ENCODE assay signal across 20 cellular contexts in genomic region chr17:50207318-50207717, GRCh38. TPM values are rescaled to one million over a fixed set of nuclear protein-coding genes. Genes with fewer than 3 reads are reported as not detected.
A peak's percentile ranks its signal among the peaks of the same experiment; 100 is the strongest.
DNase-seq lines count a peak whose midpoint lies in the region; ATAC-seq, FAIRE-seq and TF ChIP-seq lines count a peak whose summit lies in the region.
"Had no signal": no experiment of that assay in that cellular context is flagged by ENCODE, and none has a peak within 500 bp of the region (broad histone marks: within the 10 kb centered on the region; RNA-seq: fewer than 3 reads in every experiment).

No MANE protein-coding gene starts in this region.

- peaks cover 47% of the 10 kb centered on the region for H3K27me3 Mint-ChIP-seq in memory B cell

- H3K27ac Mint-ChIP-seq in memory B cell, result peak overlapping the region; percentile 15
- H3K27ac Mint-ChIP-seq: activated naive CD4-positive, alpha-beta T cell treated with anti-CD3 and anti-CD28 coated beads, Interleukin-2, amount 10 ng/mL, durations not matched to agents 7 days and 5 days; progenitor cell of endocrine pancreas; T-cell had no signal

- H3K4me3 ChIP-seq in BE2C (ENCODE audit: low read depth, low read length) (peak overlapping the region; percentile 31; the same call in 1 of the 2 replicates), RWPE2 (ENCODE audit: severe bottlenecking) (no peak overlapping the region), skin epidermis (no peak overlapping the region)
- H3K4me3 ChIP-seq: cardiac muscle cell, mucosa of descending colon had no signal

- no peaks in the 10 kb centered on the region for H3K36me3 Mint-ChIP-seq in memory B cell
- H3K36me3 Mint-ChIP-seq: activated naive CD4-positive, alpha-beta T cell treated with anti-CD3 and anti-CD28 coated beads, Interleukin-2, amount 10 ng/mL, durations not matched to agents 7 days and 5 days; T-cell had no signal

- no peak overlapping the region for H3K27ac ChIP-seq in RWPE2 (ENCODE audit: poor library complexity, severe bottlenecking)
- peak overlapping the region in 16 of 21 experiments; percentile 1 to 95 (median 72) for H3K27ac ChIP-seq in skin epidermis
- H3K27ac ChIP-seq: cardiac muscle cell had no signal

- TF ChIP-seq CTCF in BE2C (IDR thresholded peaks at IDR 0.05; ENCODE audit: low read depth, low read length) (no peak), RWPE2 (IDR thresholded peaks at IDR 0.05; ENCODE audit: poor library complexity, severe bottlenecking) (no peak)

- H3K4me1 ChIP-seq in BE2C (peaks cover 38% of the 10 kb centered on the region), RWPE2 (ENCODE audit: insufficient read depth, poor library complexity, severe bottlenecking) (peaks cover 16% of the 10 kb centered on the region)

- peaks cover 12% of the 10 kb centered on the region for H3K4me1 Mint-ChIP-seq in memory B cell

- H3K36me3 ChIP-seq in BE2C, result no peaks in the 10 kb centered on the region
- H3K36me3 ChIP-seq in RWPE2 (ENCODE audit: low read depth), result no peaks in the 10 kb centered on the region
- H3K36me3 ChIP-seq: cardiac muscle cell had no signal

- H3K4me3 Mint-ChIP-seq in memory B cell, result no peak overlapping the region
- H3K4me3 Mint-ChIP-seq: activated naive CD4-positive, alpha-beta T cell treated with anti-CD3 and anti-CD28 coated beads, Interleukin-2, amount 10 ng/mL, durations not matched to agents 7 days and 5 days had no signal

- FAIRE-seq in frontal cortex (lab: Jason Lieb, UNC), result no peak
- FAIRE-seq: endometrium had no signal

- no peak for DNase-seq in BE2C
- peak; percentile 48 for DNase-seq in RWPE2 (ENCODE audit: low spot score)
- no peak for DNase-seq in memory B cell (ENCODE audit: low spot score in 2 of 2)
- DNase-seq in frontal cortex (ENCODE audit: low spot score in 2 of 2), result no peak
- no peak for DNase-seq in cerebellar cortex (ENCODE audit: low spot score)
- DNase-seq in activated CD4-positive, alpha-beta T cell treated with anti-CD3 and anti-CD28 coated beads, Interleukin-2, amount 50 U/mL, for 1 hour, result no peak
- DNase-seq: activated CD4-positive, CD25-positive, alpha-beta regulatory T cell; activated CD8-positive, alpha-beta memory T cell treated with anti-CD3 and anti-CD28 coated beads, Interleukin-2, amount 50 U/mL, for 4 hours; NCI-H2029 treated with DMSO at 0.1 percent for 48 hours; NCI-H526 treated with DMSO at 0.1 percent for 48 hours; stimulated activated CD4-positive, alpha-beta T cell treated with anti-CD3 and anti-CD28 coated beads, Interleukin-4, amount 100 ng/mL, for 24 hours had no signal

- ATAC-seq in RWPE2 (ENCODE audit: low read depth), result no peak
- ATAC-seq in memory B cell (ENCODE audit: low read depth), result no peak
- ATAC-seq in GM18511 (IDR thresholded peaks at IDR 0.05; ENCODE audit: unreplicated experiment), result no peak
- ATAC-seq: mucosa of descending colon, Panc1 had no signal

- H3K9me3 ChIP-seq in BE2C (no peaks in the 10 kb centered on the region), RWPE2 (ENCODE audit: severe bottlenecking) (no peaks in the 10 kb centered on the region)
- H3K9me3 ChIP-seq: mucosa of descending colon had no signal

- no peaks in the 10 kb centered on the region for H3K27me3 ChIP-seq in BE2C
- no peaks in the 10 kb centered on the region for H3K27me3 ChIP-seq in RWPE2 (ENCODE audit: insufficient read depth, poor library complexity, severe bottlenecking)

- H3K9me3 Mint-ChIP-seq in memory B cell, result no peaks in the 10 kb centered on the region
- H3K9me3 Mint-ChIP-seq: activated naive CD4-positive, alpha-beta T cell treated with anti-CD3 and anti-CD28 coated beads, Interleukin-2, amount 10 ng/mL, durations not matched to agents 7 days and 5 days; T-cell had no signal

RNA-seq across cellular contexts. Expression of gene COL1A1, which starts 5.9 kb away (rescaled TPM):
- polyA plus RNA-seq in BE2C (2012; ENCODE audit: insufficient read depth, insufficient read length, low read depth), result 0.80 TPM
- 26.1 TPM for total RNA-seq in frontal cortex

RNA-seq across cellular contexts. Expression of gene SGCA, which starts 41.5 kb away (rescaled TPM):
- polyA plus RNA-seq in BE2C (2012; ENCODE audit: insufficient read depth, insufficient read length, low read depth), result 0.65 TPM
- total RNA-seq in frontal cortex, result not detected
- total RNA-seq: progenitor cell of endocrine pancreas had no signal

RNA-seq across cellular contexts. Expression of gene PPP1R9B, which starts 56.8 kb away (rescaled TPM):
- polyA plus RNA-seq in BE2C (2012; ENCODE audit: insufficient read depth, insufficient read length, low read depth), result 190 TPM
- total RNA-seq in frontal cortex, result 68.9 TPM
